2 cellular contexts compared by ENCODE assay signal in the genomic region with DNA sequence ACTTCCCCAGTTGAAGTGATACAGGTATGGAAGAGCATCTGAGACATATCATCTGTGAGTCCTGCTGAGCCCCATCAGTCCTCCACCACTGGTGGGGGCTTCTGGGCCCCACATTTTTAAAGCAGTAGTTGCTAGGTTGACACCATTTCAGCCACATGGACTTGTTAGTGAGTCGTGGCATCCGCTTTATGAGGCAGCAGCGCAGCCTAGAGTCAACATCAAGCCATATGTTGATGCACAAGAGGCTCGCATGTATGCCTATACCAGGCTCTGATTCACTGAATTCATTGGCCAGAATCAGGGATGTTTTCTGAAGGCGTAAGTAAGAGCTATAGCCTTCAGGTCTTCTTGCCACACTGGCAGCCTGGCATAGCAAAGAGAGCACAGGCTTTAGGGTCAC.
TF ChIP-seq lines count a peak whose summit lies in the region.

No MANE protein-coding gene starts in this region.

TF ChIP-seq in IMR-90, 13 proteins besides CTCF, POLR2A, EP300 and RAD21:
- TF ChIP-seq CHD1 (IDR thresholded peaks at IDR 0.05; ENCODE audit: low read depth, low read length) = no peak
- TF ChIP-seq MXI1 (IDR thresholded peaks at IDR 0.05; ENCODE audit: borderline replicate concordance, low read depth, low read length) = no peak
- no peak for TF ChIP-seq SMC3 (IDR thresholded peaks at IDR 0.05; ENCODE audit: low read depth, low read length)
- TF ChIP-seq, protein P1, sequence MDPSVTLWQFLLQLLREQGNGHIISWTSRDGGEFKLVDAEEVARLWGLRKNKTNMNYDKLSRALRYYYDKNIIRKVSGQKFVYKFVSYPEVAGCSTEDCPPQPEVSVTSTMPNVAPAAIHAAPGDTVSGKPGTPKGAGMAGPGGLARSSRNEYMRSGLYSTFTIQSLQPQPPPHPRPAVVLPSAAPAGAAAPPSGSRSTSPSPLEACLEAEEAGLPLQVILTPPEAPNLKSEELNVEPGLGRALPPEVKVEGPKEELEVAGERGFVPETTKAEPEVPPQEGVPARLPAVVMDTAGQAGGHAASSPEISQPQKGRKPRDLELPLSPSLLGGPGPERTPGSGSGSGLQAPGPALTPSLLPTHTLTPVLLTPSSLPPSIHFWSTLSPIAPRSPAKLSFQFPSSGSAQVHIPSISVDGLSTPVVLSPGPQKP (IDR thresholded peaks at IDR 0.05; ENCODE audit: borderline replicate concordance, low read depth, low read length) = no peak
- TF ChIP-seq NFE2L2 (IDR thresholded peaks at IDR 0.05; ENCODE audit: low read depth, low read length) = no peak
- TF ChIP-seq, protein P2, sequence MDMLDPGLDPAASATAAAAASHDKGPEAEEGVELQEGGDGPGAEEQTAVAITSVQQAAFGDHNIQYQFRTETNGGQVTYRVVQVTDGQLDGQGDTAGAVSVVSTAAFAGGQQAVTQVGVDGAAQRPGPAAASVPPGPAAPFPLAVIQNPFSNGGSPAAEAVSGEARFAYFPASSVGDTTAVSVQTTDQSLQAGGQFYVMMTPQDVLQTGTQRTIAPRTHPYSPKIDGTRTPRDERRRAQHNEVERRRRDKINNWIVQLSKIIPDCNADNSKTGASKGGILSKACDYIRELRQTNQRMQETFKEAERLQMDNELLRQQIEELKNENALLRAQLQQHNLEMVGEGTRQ (IDR thresholded peaks at IDR 0.05; ENCODE audit: low read depth, low read length) = no peak
TF ChIP-seq in IMR-90: peak in this region for 0.

TF ChIP-seq in K562, 482 proteins besides CTCF, POLR2A, EP300 and RAD21:
- TF ChIP-seq ETV6 (IDR thresholded peaks at IDR 0.05; ENCODE audit: borderline replicate concordance in 1 of 2, low read depth in 2 of 2, low read length in 1 of 2) (no peak), ETV6 (CRISPR knock-in tag; IDR thresholded peaks at IDR 0.05; ENCODE audit: borderline replicate concordance) (no peak), ZNF609 (CRISPR knock-in tag; IDR thresholded peaks at IDR 0.05; ENCODE audit: borderline replicate concordance) (no peak), MED1 (CRISPR knock-in tag; IDR thresholded peaks at IDR 0.05; ENCODE audit: borderline replicate concordance) (no peak), DACH1 (IDR thresholded peaks at IDR 0.05; ENCODE audit: partially characterized antibody) (no peak), ZBTB40 (IDR thresholded peaks at IDR 0.05) (no peak), ZBTB40 (CRISPR knock-in tag; IDR thresholded peaks at IDR 0.05) (no peak), XRCC3 (IDR thresholded peaks at IDR 0.05) (no peak), NR1H2 (CRISPR knock-in tag; IDR thresholded peaks at IDR 0.05) (no peak)
